ENCODE assay signal across 15 cellular contexts in genomic region chrX:23451266-23451665, GRCh38.
"Had no signal": no experiment of that assay in that cellular context is flagged by ENCODE, and none has a peak within 500 bp of the region (broad histone marks: within the 10 kb centered on the region; RNA-seq: fewer than 3 reads in every experiment).

No MANE protein-coding gene starts in this region.

- H3K9me3 Mint-ChIP-seq: activated CD4-positive, alpha-beta T cell treated with anti-CD3 and anti-CD28 coated beads, Interleukin-2, amount 10 ng/mL, durations not matched to agents 7 days and 5 days; activated naive CD8-positive, alpha-beta T cell treated with anti-CD3 and anti-CD28 coated beads for 36 hours had no signal

- H3K4me3 ChIP-seq: body of pancreas, lung, tibial nerve had no signal

- H3K79me2 ChIP-seq: parathyroid adenoma had no signal

- H3K36me3 Mint-ChIP-seq: activated naive CD8-positive, alpha-beta T cell treated with anti-CD3 and anti-CD28 coated beads for 36 hours had no signal

- H3K36me3 ChIP-seq: tibial nerve had no signal

- H3K4me1 ChIP-seq: body of pancreas, parathyroid adenoma, tibial nerve had no signal

- H3K27me3 ChIP-seq: body of pancreas, tibial nerve had no signal

- H3K27ac Mint-ChIP-seq: activated CD4-positive, alpha-beta T cell treated with anti-CD3 and anti-CD28 coated beads, Interleukin-2, amount 10 ng/mL, durations not matched to agents 7 days and 5 days; activated naive CD8-positive, alpha-beta T cell treated with anti-CD3 and anti-CD28 coated beads for 36 hours had no signal

- H3K9ac ChIP-seq: parathyroid adenoma had no signal

- DNase-seq: activated CD4-positive, alpha-beta T cell treated with anti-CD3 and anti-CD28 coated beads, Interleukin-2, amount 10 ng/mL, durations not matched to agents 7 days and 5 days; activated CD8-positive, alpha-beta memory T cell treated with anti-CD3 and anti-CD28 coated beads, Interleukin-2, amount 50 U/mL, for 48 hours; activated naive CD8-positive, alpha-beta T cell treated with anti-CD3 and anti-CD28 coated beads for 36 hours; amygdala; body of pancreas; caudate nucleus; effector memory CD4-positive, alpha-beta T cell; foreskin melanocyte; left colon; midbrain; stimulated activated CD4-positive, alpha-beta T cell treated with anti-CD3 and anti-CD28 coated beads, Interleukin-4, amount 100 ng/mL, for 1 hour; stimulated activated naive CD4-positive, alpha-beta T cell had no signal

- ATAC-seq: body of pancreas, left colon had no signal

- H3K27ac ChIP-seq: body of pancreas, parathyroid adenoma, tibial nerve had no signal

- H3K27me3 Mint-ChIP-seq: activated CD4-positive, alpha-beta T cell treated with anti-CD3 and anti-CD28 coated beads, Interleukin-2, amount 10 ng/mL, durations not matched to agents 7 days and 5 days had no signal

- H3K4me3 Mint-ChIP-seq: activated CD4-positive, alpha-beta T cell treated with anti-CD3 and anti-CD28 coated beads, Interleukin-2, amount 10 ng/mL, durations not matched to agents 7 days and 5 days; activated naive CD8-positive, alpha-beta T cell treated with anti-CD3 and anti-CD28 coated beads for 36 hours had no signal

- H3K9me3 ChIP-seq: body of pancreas, tibial nerve had no signal

- H2AFZ ChIP-seq: parathyroid adenoma had no signal

- H3K4me1 Mint-ChIP-seq: activated CD4-positive, alpha-beta T cell treated with anti-CD3 and anti-CD28 coated beads, Interleukin-2, amount 10 ng/mL, durations not matched to agents 7 days and 5 days; activated naive CD8-positive, alpha-beta T cell treated with anti-CD3 and anti-CD28 coated beads for 36 hours had no signal
